ENCODE assay signal across 2 cellular contexts in genomic region chr5:140219068-140219971, GRCh38.
TF ChIP-seq lines count a peak whose summit lies in the region.

No MANE protein-coding gene starts in this region.

TF ChIP-seq in A549, 52 proteins besides CTCF, POLR2A, EP300 and RAD21 (continued from another document):
- TF ChIP-seq MAX (IDR thresholded peaks at IDR 0.05) (no peak), HOXB5 (CRISPR knock-in tag; IDR thresholded peaks at IDR 0.05) (no peak), CBX2 (IDR thresholded peaks at IDR 0.05; ENCODE audit: borderline replicate concordance, low read depth) (no peak), SREBF2 (IDR thresholded peaks at IDR 0.05) (no peak), HOXB13 (CRISPR knock-in tag; IDR thresholded peaks at IDR 0.05; ENCODE audit: low read depth) (no peak), RCOR1 (IDR thresholded peaks at IDR 0.05; ENCODE audit: low read depth, low read length) (no peak), RNF2 (IDR thresholded peaks at IDR 0.05; ENCODE audit: borderline replicate concordance, low read depth) (no peak), EHMT2 (IDR thresholded peaks at IDR 0.05; ENCODE audit: low read depth) (no peak), REST (IDR thresholded peaks at IDR 0.05) (no peak)

TF ChIP-seq in HEK293, 187 proteins besides CTCF, POLR2A, EP300 and RAD21 (continued from another document):
- TF ChIP-seq ZBTB44 (tag by site-specific recombination; IDR thresholded peaks at IDR 0.05) (peak; percentile 54; the same call in 1 of the 2 replicates), ZIC2 (tag by site-specific recombination; IDR thresholded peaks at IDR 0.05) (peak; percentile 35; the same call in 1 of the 2 replicates), PRDM1 (tag by site-specific recombination; IDR thresholded peaks at IDR 0.05) (no peak), ZNF600 (tag by site-specific recombination; IDR thresholded peaks at IDR 0.05) (peak; percentile 56; the same call in 1 of the 2 replicates), GLIS1 (tag by site-specific recombination; IDR thresholded peaks at IDR 0.05) (peak; percentile 38; the same call in 1 of the 2 replicates), ZNF366 (tag by site-specific recombination; conservative IDR thresholded peaks at IDR 0.05) (0 out of 2 replicates have a peak, but pooled peaks have one; percentile 12), HOXC10 (CRISPR knock-in tag; IDR thresholded peaks at IDR 0.05) (no peak), PRDM10 (tag by site-specific recombination; IDR thresholded peaks at IDR 0.05) (peak; percentile 45; the same call in 1 of the 2 replicates), TRIM28 (IDR thresholded peaks at IDR 0.05; ENCODE audit: borderline replicate concordance, low read length) (0 out of 2 replicates have a peak, but pooled peaks have one; percentile 27), TCF7L2 (IDR thresholded peaks at IDR 0.05; ENCODE audit: borderline replicate concordance, low read depth, low read length) (0 out of 2 replicates have a peak, but pooled peaks have one; percentile 36), FEZF1 (tag by site-specific recombination; IDR thresholded peaks at IDR 0.05) (peak; percentile 90), GLI2 (tag by site-specific recombination; IDR thresholded peaks at IDR 0.05; ENCODE audit: borderline replicate concordance, low read depth) (0 out of 2 replicates have a peak, but pooled peaks have one; percentile 42)
